Comparison of ENCODE assay signal across 9 cellular contexts in genomic region chr1:157496121-157496526, GRCh38. TPM values are rescaled to one million over a fixed set of nuclear protein-coding genes. Genes with fewer than 3 reads are reported as not detected.
A peak's percentile ranks its signal among the peaks of the same experiment; 100 is the strongest.
DNase-seq lines count a peak whose midpoint lies in the region; ATAC-seq, FAIRE-seq and TF ChIP-seq lines count a peak whose summit lies in the region.
"Had no signal": no experiment of that assay in that cellular context is flagged by ENCODE, and none has a peak within 500 bp of the region (broad histone marks: within the 10 kb centered on the region; RNA-seq: fewer than 3 reads in every experiment).

No MANE protein-coding gene starts in this region.

- DNase-seq in AG04450 (ENCODE audit: low read depth, low spot score), result no peak
- DNase-seq in NAMALWA (ENCODE audit: low spot score), result peak; percentile 88
- DNase-seq in activated CD4-positive, alpha-beta T cell treated with anti-CD3 and anti-CD28 coated beads for 48 hours, result peak; percentile 50
- no peak for DNase-seq in esophagus squamous epithelium (lab: John Stamatoyannopoulos, UW)
- DNase-seq in cerebellar nuclear complex (lab: John Stamatoyannopoulos, UW), result no peak

- H3K9me3 ChIP-seq in AG04450 (ENCODE audit: control insufficient read depth, insufficient read depth, low read length) (no peaks in the 10 kb centered on the region), esophagus squamous epithelium (no peaks in the 10 kb centered on the region)

- no peak for ATAC-seq in GM18868 (IDR thresholded peaks at IDR 0.05; ENCODE audit: unreplicated experiment)

- no peak overlapping the region for H3K4me3 Mint-ChIP-seq in nephron
- H3K4me3 Mint-ChIP-seq: natural killer cell treated with Interleukin-12 subunit alpha and Interleukin-12 subunit beta and Interleukin-15 and Interleukin-18, amount 100 ng/mL, for 72 hours had no signal

- WGBS in esophagus squamous epithelium, 2 donors, result 12 to 18% methylated on average over 5 of the region's 5 CpGs

- peaks cover 24% of the 10 kb centered on the region for H3K27me3 Mint-ChIP-seq in nephron (ENCODE audit: low read depth)

- H3K27ac ChIP-seq in AG04450 (ENCODE audit: low read depth, low read length) (no peak overlapping the region), esophagus squamous epithelium (no peak overlapping the region)

- intact Hi-C loops in esophagus squamous epithelium (cut with DNase I), result loop anchor here (10.0 kb wide), 1 partner anchor 301 kb away; no protein-coding TSS in a partner anchor

- H3K27me3 ChIP-seq in AG04450 (ENCODE audit: control insufficient read depth, insufficient read depth, low read length), result no peaks in the 10 kb centered on the region
- H3K27me3 ChIP-seq in esophagus squamous epithelium, result peaks cover 0 to 23% (median 0%) of the 10 kb centered on the region in 4 donors

- CTCF ChIA-PET in AG04450 (lab: Charles Lee), result interaction anchor here (0.6 to 1.9 kb wide), 16 partner anchors 9 to 406 kb away, joined by 3 to 12 read pairs (median 4); no protein-coding TSS in a partner anchor

- H3K4me3 ChIP-seq in AG04450 (ENCODE audit: low read depth, low read length) (no peak overlapping the region), esophagus squamous epithelium (no peak overlapping the region)

- H3K27ac Mint-ChIP-seq in nephron, result no peak overlapping the region
- H3K27ac Mint-ChIP-seq: natural killer cell treated with Interleukin-12 subunit alpha and Interleukin-12 subunit beta and Interleukin-15 and Interleukin-18, amount 100 ng/mL, for 72 hours had no signal

- no peaks in the 10 kb centered on the region for H3K9me3 Mint-ChIP-seq in nephron
- H3K9me3 Mint-ChIP-seq: natural killer cell treated with Interleukin-12 subunit alpha and Interleukin-12 subunit beta and Interleukin-15 and Interleukin-18, amount 100 ng/mL, for 72 hours had no signal

- POLR2A ChIA-PET in AG04450 (lab: Yijun Ruan, JAX), result no interaction called here

- FAIRE-seq in G401.6 (lab: Jason Lieb, UNC), result peak; percentile 90

- TF ChIP-seq CTCF in AG04450 (IDR thresholded peaks at IDR 0.05; ENCODE audit: low read depth, low read length), result peak; percentile 88
- peak; percentile 50 to 88 (median 64) for TF ChIP-seq CTCF in esophagus squamous epithelium (IDR thresholded peaks at IDR 0.05)
- TF ChIP-seq CTCF in nephron (IDR thresholded peaks at IDR 0.05; ENCODE audit: unreplicated experiment in 3 of 3), result peak; percentile 81 to 84 (median 82)

- H3K4me1 Mint-ChIP-seq in nephron, result no peaks in the 10 kb centered on the region

- no peaks in the 10 kb centered on the region for H3K36me3 ChIP-seq in esophagus squamous epithelium

- H3K4me1 ChIP-seq in esophagus squamous epithelium, result no peaks in the 10 kb centered on the region

- no peak for TF ChIP-seq POLR2A in esophagus squamous epithelium (IDR thresholded peaks at IDR 0.05)

- no peaks in the 10 kb centered on the region for H3K36me3 Mint-ChIP-seq in nephron (ENCODE audit: low read depth)
- H3K36me3 Mint-ChIP-seq: natural killer cell treated with Interleukin-12 subunit alpha and Interleukin-12 subunit beta and Interleukin-15 and Interleukin-18, amount 100 ng/mL, for 72 hours had no signal

RNA-seq across cellular contexts. Expression of gene FCRL5, which starts 56.2 kb away (rescaled TPM):
- not detected in 2 replicates for polyA plus RNA-seq in AG04450 (2011; rRNA removed)
- polyA minus RNA-seq in AG04450 (2011; rRNA and poly(A)+ RNA removed), result not detected in 2 replicates
- total RNA-seq in esophagus squamous epithelium, result 1 to 10 TPM in 1 of 4 donors, under 1 TPM in 3; 0.08 to 1.6 (median 0.23) TPM

Comparison
In these comparisons a context has a peak if more than half of its experiments do, and no peak if none do; other contexts are left out.
1. DNase-seq: peak in NAMALWA (single experiment) and activated CD4-positive, alpha-beta T cell treated with anti-CD3 and anti-CD28 coated beads for 48 hours (single experiment); none in AG04450 (single experiment), esophagus squamous epithelium (single experiment) and cerebellar nuclear complex (0 of 2).
2. Peak in every context shown above with its lines, with median percentiles within 50 percentile points of each other: CTCF ChIP-seq.